ENCODE assay signal across 14 cellular contexts in the genomic region with DNA sequence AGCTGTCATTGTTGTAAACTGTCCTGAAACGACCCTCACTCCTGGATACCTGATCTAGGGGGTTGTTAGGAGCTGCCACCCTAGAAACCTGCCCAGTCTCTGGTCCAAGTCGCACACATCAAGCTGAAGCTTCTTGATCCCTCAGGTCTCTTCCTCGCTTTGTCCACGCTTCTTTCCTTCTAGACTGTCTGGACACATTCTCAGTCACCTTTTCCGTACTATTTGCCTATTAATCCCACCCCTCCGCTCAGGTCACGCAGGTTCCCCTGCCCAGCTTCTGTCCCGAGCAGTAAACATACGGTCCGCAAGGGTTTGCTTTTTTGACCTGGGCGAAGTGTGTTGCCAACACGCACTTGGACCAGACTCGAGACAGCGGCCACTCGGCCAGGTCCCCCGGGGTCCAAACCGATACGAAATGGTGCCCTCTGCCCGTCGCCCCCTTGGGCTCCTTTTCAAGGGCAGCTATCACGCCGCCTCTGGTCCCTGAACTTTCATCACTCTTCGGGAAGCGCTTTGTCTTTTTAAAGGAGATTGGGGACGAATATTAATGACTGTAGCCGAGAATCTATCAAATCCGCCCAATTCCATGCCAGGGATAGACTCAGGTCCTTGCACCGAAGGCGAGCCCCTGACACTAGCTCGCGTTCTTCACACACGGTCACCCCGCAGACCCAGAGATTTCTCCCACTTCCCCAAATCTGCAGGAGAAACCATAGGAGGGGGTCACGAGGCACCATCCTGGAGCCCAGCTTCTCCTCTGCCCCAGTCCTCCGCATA. TPM values are rescaled to one million over a fixed set of nuclear protein-coding genes. Genes with fewer than 3 reads are reported as not detected.
DNase-seq lines count a peak whose midpoint lies in the region; ATAC-seq, FAIRE-seq and TF ChIP-seq lines count a peak whose summit lies in the region.
"Had no signal": no experiment of that assay in that cellular context is flagged by ENCODE, and none has a peak within 500 bp of the region (broad histone marks: within the 10 kb centered on the region; RNA-seq: fewer than 3 reads in every experiment).

No MANE protein-coding gene starts in this region.

- BruUV-seq in OCI-LY7 (replicated peaks; lab: Mats Ljungman, UMichigan) = no TSS peak

- H3K79me2 ChIP-seq in OCI-LY7 (ENCODE audit: insufficient read depth, low read depth, low read length) = no peaks in the 10 kb centered on the region

- H4K20me1 ChIP-seq in OCI-LY7 (ENCODE audit: insufficient read depth, low read length) = no peaks in the 10 kb centered on the region

- no peak for FAIRE-seq in A549 (lab: Jason Lieb, UNC)

- H3K9me2 ChIP-seq in OCI-LY7 (ENCODE audit: insufficient read depth, low read length) = no peaks in the 10 kb centered on the region

- peak overlapping the region; percentile 40 to 70; a peak in 4 of 6 replicates for H3K27ac ChIP-seq in A549
- H3K27ac ChIP-seq in WERI-Rb-1 = no peak overlapping the region
- peak overlapping the region; percentile 31 for H3K27ac ChIP-seq in cardiac muscle cell
- no peak overlapping the region for H3K27ac ChIP-seq in OCI-LY7 (ENCODE audit: low read depth, low read length, poor library complexity, severe bottlenecking)
- H3K27ac ChIP-seq: thyroid gland had no signal

- peak overlapping the region; percentile 52 for H3K4me3 ChIP-seq in A549
- H3K4me3 ChIP-seq in WERI-Rb-1 (ENCODE audit: low read depth, low read length) = peak overlapping the region; percentile 55
- peak overlapping the region; percentile 68 for H3K4me3 ChIP-seq in cardiac muscle cell
- peak overlapping the region; percentile 30 for H3K4me3 ChIP-seq in neuron (ENCODE audit: low read length)
- no peak overlapping the region for H3K4me3 ChIP-seq in OCI-LY7 (ENCODE audit: low read depth, low read length, poor library complexity, severe bottlenecking)

- ATAC-seq in A549 (peak in 1 of 2 experiments; percentile 50; a peak in 3 of 6 replicates), GM21723 (IDR thresholded peaks at IDR 0.05; ENCODE audit: unreplicated experiment) (no peak)

- intact Hi-C loops in OCI-LY7 (cut with micrococcal nuclease; ENCODE audit: unreplicated experiment) = no loop called here

- H3K27me3 ChIP-seq in WERI-Rb-1 (ENCODE audit: insufficient read depth, low read depth, severe bottlenecking) (peaks cover 9% of the 10 kb centered on the region), cardiac muscle cell (no peaks in the 10 kb centered on the region), neuron (ENCODE audit: insufficient read depth, low read length) (peaks cover 30% of the 10 kb centered on the region)
- H3K27me3 ChIP-seq: thyroid gland had no signal

- peak in 1 of 2 experiments; percentile 14 for DNase-seq in A549 (ENCODE audit: low read depth in 1 of 2, low spot score in 1 of 2)
- peak; percentile 8 for DNase-seq in WERI-Rb-1
- DNase-seq in cardiac muscle cell (ENCODE audit: low read depth in 1 of 2, low spot score in 1 of 2) = peak in 1 of 2 donors; percentile 13
- no peak for DNase-seq in DMS114 treated with DMSO at 0.1 percent for 48 hours (lab: John Stamatoyannopoulos, UW; ENCODE audit: unreplicated experiment)
- DNase-seq in hippocampal formation (lab: John Stamatoyannopoulos, UW) = no peak
- no peak for DNase-seq in OCI-LY7 (ENCODE audit: low spot score)
- DNase-seq: activated CD8-positive, alpha-beta memory T cell treated with anti-CD3 and anti-CD28 coated beads, Interleukin-2, amount 50 U/mL, for 4 hours; kidney glomerular epithelial cell; NCI-H187; stimulated activated CD4-positive, alpha-beta T cell treated with anti-CD3 and anti-CD28 coated beads, Interleukin-2, amount 100 ng/mL, for 24 hours; SW 1271; thyroid gland had no signal

- H3K9me3 ChIP-seq in A549 (no peaks in the 10 kb centered on the region), WERI-Rb-1 (ENCODE audit: severe bottlenecking) (no peaks in the 10 kb centered on the region), cardiac muscle cell (ENCODE audit: low read depth) (no peaks in the 10 kb centered on the region), neuron (ENCODE audit: low read length) (no peaks in the 10 kb centered on the region), OCI-LY7 (ENCODE audit: low read length) (no peaks in the 10 kb centered on the region)
- H3K9me3 ChIP-seq: thyroid gland had no signal

- peaks cover 16% of the 10 kb centered on the region; the same call in 2 of the 3 replicates for H3K4me1 ChIP-seq in A549
- H3K4me1 ChIP-seq in cardiac muscle cell (ENCODE audit: low read depth) = peaks cover 6% of the 10 kb centered on the region
- H3K4me1 ChIP-seq in neuron (ENCODE audit: insufficient read depth, low read length) = peaks cover 13% of the 10 kb centered on the region
- H3K4me1 ChIP-seq in OCI-LY7 (ENCODE audit: insufficient read depth, low read length, poor library complexity, severe bottlenecking) = no peaks in the 10 kb centered on the region
- H3K4me1 ChIP-seq: thyroid gland had no signal

- H2AFZ ChIP-seq in neuron (ENCODE audit: low read depth, low read length) = peak overlapping the region; percentile 55
- no peak overlapping the region for H2AFZ ChIP-seq in OCI-LY7 (ENCODE audit: low read length)

- POLR2A ChIA-PET in A549 (lab: Yijun Ruan, JAX) = no interaction called here
- POLR2A ChIA-PET in OCI-LY7 (lab: Charles Lee) = interaction anchor here (1.5 kb wide), 1 partner anchor 9 kb away, joined by 3 read pairs; no protein-coding TSS in a partner anchor

- H3K36me3 ChIP-seq in WERI-Rb-1 (no peaks in the 10 kb centered on the region), cardiac muscle cell (no peaks in the 10 kb centered on the region), neuron (ENCODE audit: insufficient read depth, low read length) (no peaks in the 10 kb centered on the region), OCI-LY7 (ENCODE audit: insufficient read depth, low read length) (no peaks in the 10 kb centered on the region)
- H3K36me3 ChIP-seq: thyroid gland had no signal

- TF ChIP-seq POLR2A in A549 (IDR thresholded peaks at IDR 0.05; ENCODE audit: low read length) = no peak

- TF ChIP-seq EP300 in A549 (IDR thresholded peaks at IDR 0.05) = no peak

- WGBS in A549 (ENCODE audit: missing lambda C conversion rate) = 71% methylated on average over 33 of the region's 35 CpGs

- CTCF ChIA-PET in A549 (lab: Yijun Ruan, JAX) (interaction anchor here (1.1 to 2.4 kb wide), 3 partner anchors 8 to 605 kb away, joined by 3 to 6 read pairs (median 5); no protein-coding TSS in a partner anchor), OCI-LY7 (lab: Charles Lee; ENCODE audit: unreplicated experiment) (interaction anchor here (1.3 kb wide), 1 partner anchor 8 kb away, joined by 3 read pairs; no protein-coding TSS in a partner anchor)

- TF ChIP-seq CTCF in A549 (IDR thresholded peaks at IDR 0.05) = no peak
- no peak for TF ChIP-seq CTCF in WERI-Rb-1 (IDR thresholded peaks at IDR 0.05; ENCODE audit: low read depth, low read length)
- no peak for TF ChIP-seq CTCF in cardiac muscle cell (IDR thresholded peaks at IDR 0.05; ENCODE audit: low read depth, low read length)
- TF ChIP-seq CTCF in OCI-LY7 (conservative IDR thresholded peaks at IDR 0.05; ENCODE audit: low read length) = no peak

- TF ChIP-seq RAD21 in A549 (conservative IDR thresholded peaks at IDR 0.05 in 1 of 2, IDR thresholded peaks at IDR 0.05 in 1 of 2) = no peak

- H3K4me2 ChIP-seq in A549 (peak overlapping the region; percentile 79), OCI-LY7 (ENCODE audit: low read length) (no peak overlapping the region)

TF ChIP-seq in A549, 52 proteins besides CTCF, POLR2A, EP300 and RAD21:
- TF ChIP-seq NPAS2 (CRISPR knock-in tag; IDR thresholded peaks at IDR 0.05; ENCODE audit: borderline replicate concordance) = no peak
- no peak for TF ChIP-seq EHF (CRISPR knock-in tag; IDR thresholded peaks at IDR 0.05)
- TF ChIP-seq RCOR1 (IDR thresholded peaks at IDR 0.05; ENCODE audit: low read depth, low read length) = no peak
- TF ChIP-seq HDAC2 (IDR thresholded peaks at IDR 0.05) = no peak
- no peak for TF ChIP-seq CBX8 (IDR thresholded peaks at IDR 0.05)

RNA-seq across cellular contexts. Expression of a gene that starts 0.8 kb away (rescaled TPM):
- polyA plus RNA-seq in A549 (2011; rRNA removed) (1.6 and 2.2 TPM in 2 replicates), A549 (2017; fragmentation: RNase III; extraction: RNeasy Plus Mini Kit Qiagen cat#74134 plus additional on column Dnase treatment) (0.56 to 1.6 TPM (median 1.2 TPM) in 3 replicates), cardiac muscle cell (7.9 and 26.0 TPM in 2 replicates)
- polyA plus RNA-seq in A549 (2012; cell fraction: cytosol; rRNA removed) = 0.15 and 0.17 TPM in 2 replicates
- 0.10 and 0.11 TPM in 2 replicates for polyA plus RNA-seq in A549 (2012; cell fraction: nucleus; rRNA removed)
- polyA minus RNA-seq in A549 (2011; rRNA and poly(A)+ RNA removed) = 1.0 and 1.1 TPM in 2 replicates
- total RNA-seq in cardiac muscle cell (19.3 and 58.6 TPM in 2 replicates), OCI-LY7 (2022) (not detected in 2 replicates)
- total RNA-seq in OCI-LY7 (2014; rRNA removed; shearing (Covaris generic)) = not detected in 2 replicates

Comparison
In these comparisons a context has a peak if more than half of its experiments do, and no peak if none do; other contexts are left out.
1. H3K27ac ChIP-seq: peak in A549 (2 of 2) and cardiac muscle cell (single experiment); none in WERI-Rb-1 (single experiment) and OCI-LY7 (single experiment).
2. RNA of a gene that starts 0.8 kb away (total RNA-seq): 19.3 to 58.6 TPM in cardiac muscle cell; not detected in OCI-LY7; every median in the first group is over 10 times any median in the second.